Comparison of ENCODE assay signal across 1 cellular context in the genomic region with DNA sequence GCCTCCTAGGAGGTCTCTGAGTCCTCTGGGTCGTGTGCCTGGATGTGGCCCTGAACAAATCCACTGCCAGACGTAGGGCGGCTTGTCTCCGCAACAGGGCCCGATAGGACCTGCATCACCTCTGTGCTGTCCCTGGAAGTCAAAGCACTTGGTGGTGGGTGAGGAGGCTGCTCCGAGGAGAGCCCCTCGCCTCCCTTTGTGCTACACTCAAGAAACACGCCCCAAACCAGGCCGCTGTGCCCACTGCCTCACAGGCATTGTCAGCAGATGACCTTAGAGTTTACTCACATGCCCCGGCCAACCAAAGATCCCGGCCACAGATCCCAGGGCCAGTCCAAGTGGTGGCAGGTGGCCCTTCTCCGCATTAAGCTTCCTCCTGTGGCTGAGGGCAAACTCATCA.
TF ChIP-seq lines count a peak whose summit lies in the region.

No MANE protein-coding gene starts in this region.

TF ChIP-seq in H1, 55 proteins besides CTCF, POLR2A, EP300 and RAD21:
- no peak for TF ChIP-seq GTF2F1 (IDR thresholded peaks at IDR 0.05; ENCODE audit: borderline replicate concordance, low read depth, low read length)
TF ChIP-seq in H1: peak in this region for 0.
